Comparison of ENCODE assay signal across 11 cellular contexts in the genomic region with DNA sequence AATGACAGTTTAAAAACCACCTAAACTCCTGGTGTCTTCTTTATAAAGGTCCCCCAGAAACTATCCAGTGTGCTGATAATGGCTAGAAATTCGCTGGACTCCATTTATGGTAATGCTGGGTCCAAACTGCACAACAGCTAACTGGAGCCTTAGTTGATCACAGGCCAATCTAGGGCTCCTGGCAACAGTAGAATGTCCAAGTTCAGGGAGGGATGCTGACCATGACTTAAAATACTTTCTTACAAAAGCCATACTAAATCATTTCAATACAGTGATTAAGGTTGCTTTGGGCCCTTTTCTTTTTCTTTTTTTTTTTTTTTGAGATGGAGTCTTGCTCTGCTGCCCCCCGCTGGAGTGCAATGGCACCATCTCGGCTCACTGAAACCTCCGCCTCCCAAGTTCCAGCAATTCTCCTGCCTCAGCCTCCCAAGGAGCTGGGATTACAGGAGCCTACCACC. TPM values are rescaled to one million over a fixed set of nuclear protein-coding genes. Genes with fewer than 3 reads are reported as not detected.
DNase-seq lines count a peak whose midpoint lies in the region; ATAC-seq and TF ChIP-seq lines count a peak whose summit lies in the region.
"Had no signal": no experiment of that assay in that cellular context is flagged by ENCODE, and none has a peak within 500 bp of the region (broad histone marks: within the 10 kb centered on the region; RNA-seq: fewer than 3 reads in every experiment).

No MANE protein-coding gene starts in this region.

- H3K4me1 ChIP-seq in PC-3 (ENCODE audit: insufficient read depth, low read length) (no peaks in the 10 kb centered on the region), upper lobe of right lung (no peaks in the 10 kb centered on the region)

- no peak overlapping the region for H3K9ac ChIP-seq in PC-3 (ENCODE audit: low read length)
- H3K9ac ChIP-seq: KMS-11 had no signal

- TF ChIP-seq CTCF in PC-3 (conservative IDR thresholded peaks at IDR 0.05; ENCODE audit: low read depth, low read length) (peak; percentile 67), upper lobe of right lung (IDR thresholded peaks at IDR 0.05) (peak; percentile 51)

- no peaks in the 10 kb centered on the region for H3K9me2 ChIP-seq in PC-3 (replicated peaks; ENCODE audit: low read length)

- H3K9me3 ChIP-seq in PC-3 (ENCODE audit: low read length) (no peaks in the 10 kb centered on the region), upper lobe of right lung (no peaks in the 10 kb centered on the region)

- H4K20me1 ChIP-seq in PC-3 (ENCODE audit: low read length) = no peaks in the 10 kb centered on the region

- POLR2A ChIA-PET in PC-3 (lab: Charles Lee; ENCODE audit: unreplicated experiment) = no interaction called here

- H3F3A ChIP-seq in PC-3 (ENCODE audit: low read length, unreplicated experiment) = no peaks in the 10 kb centered on the region

- no peak overlapping the region for H3K4me3 ChIP-seq in PC-3 (ENCODE audit: low read length)
- H3K4me3 ChIP-seq in upper lobe of right lung = no peak overlapping the region

- ATAC-seq in PC-3 = no peak; the same call in 1 of the 2 replicates
- ATAC-seq in upper lobe of right lung = peak; percentile 46

- H3K4me2 ChIP-seq in PC-3 (ENCODE audit: low read length) = no peak overlapping the region
- H3K4me2 ChIP-seq: KMS-11 had no signal

- no peaks in the 10 kb centered on the region for H3K27me3 Mint-ChIP-seq in activated naive CD4-positive, alpha-beta T cell treated with anti-CD3 and anti-CD28 coated beads for 36 hours (ENCODE audit: low read depth)
- H3K27me3 Mint-ChIP-seq: stimulated activated naive CD8-positive, alpha-beta T cell treated with anti-CD3 and anti-CD28 coated beads, Interleukin-15, Interleukin-2, amounts not matched to agents 100 ng/mL and 50 ng/mL, for 24 hours had no signal

- peaks cover 11% of the 10 kb centered on the region for H3K4me1 Mint-ChIP-seq in activated naive CD4-positive, alpha-beta T cell treated with anti-CD3 and anti-CD28 coated beads for 36 hours (ENCODE audit: low read depth)

- intact Hi-C loops in activated naive CD4-positive, alpha-beta T cell treated with anti-CD3 and anti-CD28 coated beads for 36 hours (cut with micrococcal nuclease) = no loop called here
- intact Hi-C loops in PC-3 (cut with micrococcal nuclease) = loop anchor here (5.0 kb wide), 1 partner anchor 130 kb away; no protein-coding TSS in a partner anchor
- intact Hi-C loops in upper lobe of right lung (cut with DNase I) = no loop called here

- no TSS peak for BruUV-seq in PC-3 (replicated peaks; lab: Mats Ljungman, UMichigan)

- H3K79me2 ChIP-seq in PC-3 (ENCODE audit: low read length) = no peaks in the 10 kb centered on the region

- peak; percentile 13 for DNase-seq in activated naive CD4-positive, alpha-beta T cell treated with anti-CD3 and anti-CD28 coated beads for 36 hours
- no peak for DNase-seq in activated naive CD4-positive, alpha-beta T cell treated with Interleukin-2 at 50 U/mL for 16 hours
- DNase-seq in PC-3 (peak; percentile 37), glomerular visceral epithelial cell (ENCODE audit: extremely low spot score) (peak; percentile 3), upper lobe of right lung (no peak), pons (ENCODE audit: low spot score) (no peak), cerebellum (ENCODE audit: low spot score) (no peak)
- DNase-seq in stimulated activated naive CD4-positive, alpha-beta T cell treated with Interleukin-2 at 50 U/mL for 16 hours (lab: John Stamatoyannopoulos, UW) = no peak
- DNase-seq: activated T-cell treated with anti-CD3 and anti-CD28 coated beads, Interleukin-2, amount 50 U/mL, for 1 hour had no signal

- CTCF ChIA-PET in activated naive CD4-positive, alpha-beta T cell treated with anti-CD3 and anti-CD28 coated beads for 36 hours (lab: Charles Lee) = interaction anchor here (0.6 to 1.6 kb wide), 8 partner anchors 10 to 217 kb away, joined by 3 to 6 read pairs (median 3); a partner anchor contains a TSS
- CTCF ChIA-PET in PC-3 (lab: Charles Lee) = no interaction called here

- no peak overlapping the region for H3K4me3 Mint-ChIP-seq in activated naive CD4-positive, alpha-beta T cell treated with anti-CD3 and anti-CD28 coated beads for 36 hours
- H3K4me3 Mint-ChIP-seq: stimulated activated naive CD8-positive, alpha-beta T cell treated with anti-CD3 and anti-CD28 coated beads, Interleukin-15, Interleukin-2, amounts not matched to agents 100 ng/mL and 50 ng/mL, for 24 hours had no signal

- H3K27me3 ChIP-seq in PC-3 (ENCODE audit: low read length) (no peaks in the 10 kb centered on the region), upper lobe of right lung (no peaks in the 10 kb centered on the region)

- H3K27ac ChIP-seq in PC-3 (ENCODE audit: low read length) (no peak overlapping the region), upper lobe of right lung (no peak overlapping the region)
- H3K27ac ChIP-seq: KMS-11 had no signal

- H3K36me3 Mint-ChIP-seq in activated naive CD4-positive, alpha-beta T cell treated with anti-CD3 and anti-CD28 coated beads for 36 hours (ENCODE audit: low read depth) = peaks cover 5% of the 10 kb centered on the region

- no peak overlapping the region for H2AFZ ChIP-seq in PC-3 (ENCODE audit: low read length)

- H3K9me3 Mint-ChIP-seq in activated naive CD4-positive, alpha-beta T cell treated with anti-CD3 and anti-CD28 coated beads for 36 hours = no peaks in the 10 kb centered on the region
- H3K9me3 Mint-ChIP-seq: stimulated activated naive CD8-positive, alpha-beta T cell treated with anti-CD3 and anti-CD28 coated beads, Interleukin-15, Interleukin-2, amounts not matched to agents 100 ng/mL and 50 ng/mL, for 24 hours had no signal

- H3K36me3 ChIP-seq in PC-3 (ENCODE audit: low read depth, low read length) = 0 out of 2 replicates have a peak, but pooled peaks cover 2% of the 10 kb centered on the region
- no peaks in the 10 kb centered on the region for H3K36me3 ChIP-seq in upper lobe of right lung

- no peak overlapping the region for H3K27ac Mint-ChIP-seq in activated naive CD4-positive, alpha-beta T cell treated with anti-CD3 and anti-CD28 coated beads for 36 hours
- H3K27ac Mint-ChIP-seq: stimulated activated naive CD8-positive, alpha-beta T cell treated with anti-CD3 and anti-CD28 coated beads, Interleukin-15, Interleukin-2, amounts not matched to agents 100 ng/mL and 50 ng/mL, for 24 hours had no signal

RNA-seq across cellular contexts. Expression of a gene that starts 14.5 kb away (rescaled TPM):
- total RNA-seq in activated naive CD4-positive, alpha-beta T cell treated with anti-CD3 and anti-CD28 coated beads for 36 hours = 1 to 10 TPM; 1.6 to 2.7 TPM
- 7.1 and 10.7 TPM in 2 replicates for total RNA-seq in PC-3 (2014; rRNA removed)
- total RNA-seq in upper lobe of right lung = 65.8 TPM
- 16.7 TPM for total RNA-seq in cerebellum

Comparison
In these comparisons a context has a peak if more than half of its experiments do, and no peak if none do; other contexts are left out.
1. DNase-seq: peak in activated naive CD4-positive, alpha-beta T cell treated with anti-CD3 and anti-CD28 coated beads for 36 hours (single experiment), PC-3 (single experiment) and glomerular visceral epithelial cell (single experiment); none in activated naive CD4-positive, alpha-beta T cell treated with Interleukin-2 at 50 U/mL for 16 hours (single experiment), upper lobe of right lung (single experiment), stimulated activated naive CD4-positive, alpha-beta T cell treated with Interleukin-2 at 50 U/mL for 16 hours (single experiment), pons (single experiment) and cerebellum (single experiment).